In genomic region chr2:164015328-164016123, GRCh38 we compare ENCODE assay signal across 7 cellular contexts.
A peak's percentile ranks its signal among the peaks of the same experiment; 100 is the strongest.
DNase-seq lines count a peak whose midpoint lies in the region; ATAC-seq and TF ChIP-seq lines count a peak whose summit lies in the region.

No MANE protein-coding gene starts in this region.

- TF ChIP-seq CTCF in epithelial cell of proximal tubule (conservative IDR thresholded peaks at IDR 0.05; ENCODE audit: low read depth, low read length) (no peak), tibial nerve (IDR thresholded peaks at IDR 0.05) (no peak), PC-9 (conservative IDR thresholded peaks at IDR 0.05) (no peak)

- H4K20me1 ChIP-seq in PC-9 (ENCODE audit: insufficient read depth): no peaks in the 10 kb centered on the region

- H3K36me3 ChIP-seq in tibial nerve (no peaks in the 10 kb centered on the region), PC-9 (ENCODE audit: low read depth) (no peaks in the 10 kb centered on the region)

- WGBS in tibial nerve, 2 donors: 47 to 48% methylated on average over 12 of the region's 12 CpGs

- no peaks in the 10 kb centered on the region for H3K9me2 ChIP-seq in PC-9 (ENCODE audit: insufficient read depth)

- H3K4me3 ChIP-seq in epithelial cell of proximal tubule (ENCODE audit: low read depth, low read length) (peak overlapping the region; percentile 45), tibial nerve (peak overlapping the region in 2 of 4 donors; percentile 12 to 38), PC-9 (no peak overlapping the region)

- TF ChIP-seq EP300 in tibial nerve (IDR thresholded peaks at IDR 0.05): peak in 1 of 2 donors; percentile 93

- no peak overlapping the region for H3K4me2 ChIP-seq in PC-9

- H3K4me1 ChIP-seq in tibial nerve: peaks cover 0 to 12% (median 3%) of the 10 kb centered on the region in 4 donors
- H3K4me1 ChIP-seq in PC-9 (replicated peaks; ENCODE audit: insufficient read depth): no peaks in the 10 kb centered on the region

- no peaks in the 10 kb centered on the region for H3F3A ChIP-seq in PC-9 (ENCODE audit: insufficient read depth, low read depth)

- no peaks in the 10 kb centered on the region for H3K9me3 ChIP-seq in tibial nerve
- no peaks in the 10 kb centered on the region for H3K9me3 ChIP-seq in PC-9 (ENCODE audit: insufficient read depth, low read depth)

- CTCF ChIA-PET in PC-9 (lab: Charles Lee): no interaction called here

- TF ChIP-seq POLR2A in tibial nerve (IDR thresholded peaks at IDR 0.05): peak in 1 of 2 donors; percentile 18

- H3K27ac ChIP-seq in tibial nerve (peak overlapping the region; percentile 42 to 86 (median 76)), PC-9 (no peak overlapping the region)

- H2AFZ ChIP-seq in PC-9: no peak overlapping the region

- intact Hi-C loops in PC-9 (cut with micrococcal nuclease; ENCODE audit: unreplicated experiment): no loop called here

- DNase-seq in epithelial cell of proximal tubule (ENCODE audit: low read depth) (peak; percentile 97), tibial nerve (ENCODE audit: low spot score in 2 of 2) (no peak), NCI-H2196 treated with DMSO at 0.1 percent for 48 hours (lab: John Stamatoyannopoulos, UW; ENCODE audit: unreplicated experiment) (no peak), RKO (ENCODE audit: low spot score) (no peak), PC-9 (no peak)

- ATAC-seq in GM19467 (IDR thresholded peaks at IDR 0.05; ENCODE audit: unreplicated experiment) (peak; percentile 98), HG03159 (IDR thresholded peaks at IDR 0.05; ENCODE audit: unreplicated experiment) (peak; percentile 94)

- POLR2A ChIA-PET in PC-9 (lab: Charles Lee; ENCODE audit: unreplicated experiment): no interaction called here

- BruUV-seq in PC-9 (replicated peaks; lab: Mats Ljungman, UMichigan): no TSS peak

- no peaks in the 10 kb centered on the region for H3K79me2 ChIP-seq in PC-9 (ENCODE audit: low read depth)

- no peaks in the 10 kb centered on the region for H3K27me3 ChIP-seq in tibial nerve
- H3K27me3 ChIP-seq in PC-9 (ENCODE audit: insufficient read depth, low read depth): no peaks in the 10 kb centered on the region
